In the genomic region with DNA sequence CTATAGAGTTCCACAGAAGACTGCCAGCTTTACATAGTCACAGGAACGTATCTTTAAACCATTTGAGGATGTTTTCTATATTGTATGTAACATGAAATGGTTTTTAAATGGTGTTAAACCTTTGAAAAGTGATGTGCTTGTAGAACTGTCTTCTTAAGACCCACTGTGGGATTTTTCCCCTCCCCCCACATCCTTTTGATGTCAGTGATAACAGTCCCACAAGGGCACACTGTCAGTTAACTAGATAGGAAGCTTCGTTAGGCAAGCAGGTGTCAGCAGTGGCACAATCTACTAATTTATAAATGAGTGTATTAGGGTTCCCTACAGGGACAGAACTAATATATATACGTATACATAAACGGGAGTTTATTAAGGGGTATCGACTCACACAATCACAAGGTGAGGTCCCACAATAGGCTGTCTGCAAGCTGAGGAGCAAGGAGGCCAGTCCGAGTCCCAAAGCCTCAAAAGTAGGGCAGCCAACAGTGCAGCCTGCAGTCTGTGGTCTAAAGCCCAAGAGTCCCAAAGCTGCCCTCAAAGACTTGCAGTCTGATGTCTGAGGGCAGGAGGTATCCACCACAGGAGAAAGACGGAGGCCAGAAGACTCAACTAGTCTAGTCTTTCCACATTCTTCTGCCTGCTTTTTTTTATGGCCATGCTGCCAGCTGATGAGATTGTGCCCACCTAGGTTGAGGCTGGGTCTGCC, we compare ENCODE assay signal across 23 cellular contexts. TPM values are rescaled to one million over a fixed set of nuclear protein-coding genes. Genes with fewer than 3 reads are reported as not detected.
A peak's percentile ranks its signal among the peaks of the same experiment; 100 is the strongest.
DNase-seq lines count a peak whose midpoint lies in the region; ATAC-seq, FAIRE-seq and TF ChIP-seq lines count a peak whose summit lies in the region.
"Had no signal": no experiment of that assay in that cellular context is flagged by ENCODE, and none has a peak within 500 bp of the region (broad histone marks: within the 10 kb centered on the region; RNA-seq: fewer than 3 reads in every experiment).

No MANE protein-coding gene starts in this region.

- H3K9me3 Mint-ChIP-seq in activated T-helper 2 cell treated with anti-CD3 and anti-CD28 coated beads, Interferon-gamma antibody, Interleukin-2, Interleukin-4, amounts not matched to agents 10 μg/mL and 5 μg/mL and 100 μg/mL, durations not matched to agents 14 hours and 24 hours and 36 hours: peaks cover 9% of the 10 kb centered on the region

- H3K9me3 ChIP-seq in HepG2 (ENCODE audit: low read length) (0 out of 2 replicates have a peak, but pooled peaks cover 4% of the 10 kb centered on the region), right lobe of liver (no peaks in the 10 kb centered on the region), small intestine (ENCODE audit: control insufficient read depth, low read depth) (no peaks in the 10 kb centered on the region)
- H3K9me3 ChIP-seq: lower lobe of right lung had no signal

- peaks cover 7% of the 10 kb centered on the region for H3K36me3 Mint-ChIP-seq in activated T-helper 2 cell treated with anti-CD3 and anti-CD28 coated beads, Interferon-gamma antibody, Interleukin-2, Interleukin-4, amounts not matched to agents 10 μg/mL and 5 μg/mL and 100 μg/mL, durations not matched to agents 14 hours and 24 hours and 36 hours (ENCODE audit: low read depth)
- H3K36me3 Mint-ChIP-seq: stimulated activated memory B cell treated with anti-CD40 and anti-IgM and Interleukin-4, amounts not matched to agents 10 μg/mL and 1 μg/mL and 100 μg/mL, for 72 hours had no signal

- TF ChIP-seq POLR2A in HepG2 (IDR thresholded peaks at IDR 0.05; ENCODE audit: insufficient read depth in 1 of 2, low read depth in 2 of 2, low read length in 2 of 2) (no peak), right lobe of liver (IDR thresholded peaks at IDR 0.05) (no peak)

- H3K27ac Mint-ChIP-seq in activated T-helper 2 cell treated with anti-CD3 and anti-CD28 coated beads, Interferon-gamma antibody, Interleukin-2, Interleukin-4, amounts not matched to agents 10 μg/mL and 5 μg/mL and 100 μg/mL, durations not matched to agents 14 hours and 24 hours and 36 hours: peak overlapping the region; percentile 36
- H3K27ac Mint-ChIP-seq: endodermal cell; naive B cell; stimulated activated memory B cell treated with anti-CD40 and anti-IgM and Interleukin-4, amounts not matched to agents 10 μg/mL and 1 μg/mL and 100 μg/mL, for 72 hours had no signal

- H3K9ac ChIP-seq in HepG2 (ENCODE audit: insufficient read depth, low read depth, low read length): no peak overlapping the region

- no peak for DNase-seq in HepG2 (ENCODE audit: low spot score)
- DNase-seq in right lobe of liver: no peak
- DNase-seq in OCI-M1 (lab: John Stamatoyannopoulos, UW): peak; percentile 29
- DNase-seq in activated T-helper 2 cell treated with anti-CD3 and anti-CD28 coated beads, Interferon-gamma antibody, Interleukin-2, Interleukin-4, amounts not matched to agents 10 μg/mL and 5 μg/mL and 100 μg/mL, durations not matched to agents 14 hours and 24 hours and 36 hours (ENCODE audit: low spot score): peak; percentile 54
- peak; percentile 42 for DNase-seq in small intestine
- no peak for DNase-seq in DMS79 (lab: John Stamatoyannopoulos, UW)
- DNase-seq in DMS153 (lab: John Stamatoyannopoulos, UW): no peak
- no peak for DNase-seq in effector CD8-positive, alpha-beta T cell (lab: John Stamatoyannopoulos, UW)
- DNase-seq: activated CD8-positive, alpha-beta memory T cell treated with anti-CD3 and anti-CD28 coated beads, Interleukin-2, amount 50 U/mL, for 4 hours; amniotic stem cell; caudate nucleus; endodermal cell; lower lobe of right lung; naive B cell; NCI-H1105 treated with DMSO at 0.1 percent for 48 hours; NCI-H774; tibial artery had no signal

- H2AFZ ChIP-seq in HepG2 (ENCODE audit: low read length): no peak overlapping the region

- intact Hi-C loops in HepG2 (cut with micrococcal nuclease; ENCODE audit: unreplicated experiment) (loop anchor here (2.0 kb wide), 2 partner anchors 24 to 40 kb away; a partner anchor contains a TSS), right lobe of liver (cut with DNase I) (no loop called here)
- intact Hi-C loops in activated T-helper 2 cell treated with anti-CD3 and anti-CD28 coated beads, Interferon-gamma antibody, Interleukin-2, Interleukin-4, amounts not matched to agents 10 μg/mL and 5 μg/mL and 100 μg/mL, durations not matched to agents 14 hours and 24 hours and 36 hours (cut with micrococcal nuclease): no loop called here

- H3K27ac ChIP-seq in HepG2 (ENCODE audit: extremely low read length, insufficient read depth, low read length) (no peak overlapping the region), right lobe of liver (no peak overlapping the region), small intestine (ENCODE audit: low read depth in 1 of 2, low read length in 1 of 2) (peak overlapping the region in 1 of 2 donors; percentile 27)
- H3K27ac ChIP-seq: lower lobe of right lung, SK-N-MC, tibial artery had no signal

- H3K4me1 ChIP-seq in HepG2 (ENCODE audit: insufficient read depth, low read length) (peaks cover 52% of the 10 kb centered on the region), right lobe of liver (no peaks in the 10 kb centered on the region), small intestine (ENCODE audit: control insufficient read depth in 2 of 2, insufficient read depth in 1 of 2, low read depth in 1 of 2, low read length in 1 of 2) (no peaks in the 10 kb centered on the region)

- no peak for TF ChIP-seq RAD21 in HepG2 (CRISPR knock-in tag; IDR thresholded peaks at IDR 0.05)

- FAIRE-seq in HepG2 (lab: Jason Lieb, UNC): no peak
- FAIRE-seq in small intestine (lab: Jason Lieb, UNC): no peak
- FAIRE-seq: G401.6, islet of Langerhans had no signal

- H3K27me3 ChIP-seq in HepG2 (ENCODE audit: control insufficient read depth in 1 of 2, insufficient read depth in 2 of 2, low read length in 2 of 2): no peaks in the 10 kb centered on the region
- H3K27me3 ChIP-seq in right lobe of liver: no peaks in the 10 kb centered on the region
- no peaks in the 10 kb centered on the region for H3K27me3 ChIP-seq in small intestine (ENCODE audit: control insufficient read depth in 2 of 2, insufficient read depth in 2 of 2, low read length in 2 of 2)
- H3K27me3 ChIP-seq: tibial artery had no signal

- WGBS in HepG2 (ENCODE audit: low lambda C conversion rate): 37% methylated on average over 7 of the region's 7 CpGs
- WGBS in right lobe of liver (ENCODE audit: insufficient coverage, low coverage, low lambda C conversion rate, missing lambda C conversion rate): 88% methylated on average over 6 of the region's 7 CpGs
- 62 to 70% (median 65%) methylated on average over 7 of the region's 7 CpGs for WGBS in small intestine, 3 donors

- ATAC-seq in HepG2 (peak; percentile 19; the same call in 2 of the 3 replicates), right lobe of liver (no peak)
- ATAC-seq: lower lobe of right lung; Panc1; stimulated activated memory B cell treated with anti-CD40 and anti-IgM and Interleukin-4, amounts not matched to agents 10 μg/mL and 1 μg/mL and 100 μg/mL, for 72 hours had no signal

- CTCF ChIA-PET in HepG2 (lab: Yijun Ruan, JAX; ENCODE audit: low intra/inter-chr PET ratio, low total read pairs): no interaction called here

- H3K4me3 ChIP-seq in HepG2 (replicated peaks in 1 of 3; ENCODE audit: insufficient read depth in 1 of 3, low read depth in 2 of 3, low read length in 3 of 3) (no peak overlapping the region), right lobe of liver (no peak overlapping the region), small intestine (ENCODE audit: low read depth in 1 of 2, low read length in 2 of 2) (no peak overlapping the region)
- H3K4me3 ChIP-seq: lower lobe of right lung, SK-N-MC, smooth muscle cell, tibial artery had no signal

- no peaks in the 10 kb centered on the region for H3K79me2 ChIP-seq in HepG2 (ENCODE audit: insufficient read depth, low read length)

- no TSS peak for BruUV-seq in HepG2 (replicated peaks; lab: Mats Ljungman, UMichigan)

- in situ Hi-C loops in HepG2 (cut with HindIII; ENCODE audit: extremely low pct_ligation_motif_present, low pct_unique_long_range_greater_than_20kb): no loop called here

- TF ChIP-seq EP300 in HepG2 (IDR thresholded peaks at IDR 0.05; ENCODE audit: low read depth in 2 of 2, low read length in 2 of 2): no peak
- no peak for TF ChIP-seq EP300 in HepG2 (CRISPR knock-in tag; IDR thresholded peaks at IDR 0.05; ENCODE audit: borderline replicate concordance)

- H3K36me3 ChIP-seq in HepG2 (replicated peaks in 1 of 2; ENCODE audit: control insufficient read depth in 1 of 2, insufficient read depth in 2 of 2, low read length in 2 of 2) (no peaks in the 10 kb centered on the region), right lobe of liver (no peaks in the 10 kb centered on the region), small intestine (ENCODE audit: control insufficient read depth in 2 of 2, insufficient read depth in 2 of 2, low read length in 2 of 2) (no peaks in the 10 kb centered on the region)
- H3K36me3 ChIP-seq: lower lobe of right lung, tibial artery had no signal

- H3K4me3 Mint-ChIP-seq in activated T-helper 2 cell treated with anti-CD3 and anti-CD28 coated beads, Interferon-gamma antibody, Interleukin-2, Interleukin-4, amounts not matched to agents 10 μg/mL and 5 μg/mL and 100 μg/mL, durations not matched to agents 14 hours and 24 hours and 36 hours (ENCODE audit: low read depth): no peak overlapping the region
- H3K4me3 Mint-ChIP-seq: endodermal cell; stimulated activated memory B cell treated with anti-CD40 and anti-IgM and Interleukin-4, amounts not matched to agents 10 μg/mL and 1 μg/mL and 100 μg/mL, for 72 hours had no signal

- POLR2A ChIA-PET in HepG2 (lab: Yijun Ruan, JAX): interaction anchor here (1.0 to 1.8 kb wide), 5 partner anchors 11 to 125 kb away, joined by 3 to 7 read pairs (median 5); a partner anchor contains a TSS

- no peaks in the 10 kb centered on the region for H4K20me1 ChIP-seq in HepG2 (ENCODE audit: insufficient read depth, low read length)

- H3K27me3 Mint-ChIP-seq in activated T-helper 2 cell treated with anti-CD3 and anti-CD28 coated beads, Interferon-gamma antibody, Interleukin-2, Interleukin-4, amounts not matched to agents 10 μg/mL and 5 μg/mL and 100 μg/mL, durations not matched to agents 14 hours and 24 hours and 36 hours (ENCODE audit: low read depth): no peaks in the 10 kb centered on the region

- H3K4me1 Mint-ChIP-seq in activated T-helper 2 cell treated with anti-CD3 and anti-CD28 coated beads, Interferon-gamma antibody, Interleukin-2, Interleukin-4, amounts not matched to agents 10 μg/mL and 5 μg/mL and 100 μg/mL, durations not matched to agents 14 hours and 24 hours and 36 hours (ENCODE audit: low read depth): peaks cover 41% of the 10 kb centered on the region

- H3K4me2 ChIP-seq in HepG2 (ENCODE audit: low read depth, low read length): peak overlapping the region; percentile 46
- H3K4me2 ChIP-seq: smooth muscle cell had no signal

- TF ChIP-seq CTCF in HepG2 (CRISPR knock-in tag; IDR thresholded peaks at IDR 0.05): no peak
- TF ChIP-seq CTCF in right lobe of liver (IDR thresholded peaks at IDR 0.05): no peak

RNA-seq across cellular contexts. Expression of a gene that starts 23.8 kb away (rescaled TPM):
- total RNA-seq in HepG2 (2016; rRNA removed; fragmentation: Illumina TruSeq; extraction: Trizol): 91.9 and 103 TPM in 2 replicates
- total RNA-seq in HepG2 (2016; cell fraction: cytosol; rRNA removed; fragmentation: Illumina TruSeq; extraction: Trizol; ENCODE audit: low read depth): 52.7 and 54.6 TPM in 2 replicates
- 92.9 and 108 TPM in 2 replicates for total RNA-seq in HepG2 (2016; cell fraction: insoluble cytoplasmic fraction; rRNA removed; fragmentation: Illumina TruSeq; extraction: Trizol)
- 54.8 and 56.7 TPM in 2 replicates for total RNA-seq in HepG2 (2016; cell fraction: membrane; rRNA removed; fragmentation: Illumina TruSeq; extraction: Trizol)
- total RNA-seq in HepG2 (2016; cell fraction: nucleus; rRNA removed; fragmentation: Illumina TruSeq; extraction: Trizol): 147 and 151 TPM in 2 replicates
- 34.3 and 49.4 TPM in 2 replicates for polyA plus RNA-seq in HepG2 (2011; rRNA removed)
- polyA plus RNA-seq in HepG2 (2011; cell fraction: cytosol; rRNA removed): 17.6 and 20.9 TPM in 2 replicates
- polyA plus RNA-seq in HepG2 (2011; cell fraction: nucleus; rRNA removed): 29.2 and 34.2 TPM in 2 replicates
- polyA plus RNA-seq in HepG2 (2012): 32.8 and 45.3 TPM in 2 replicates
- polyA plus RNA-seq in HepG2 (2016; cell fraction: cytosol; fragmentation: Illumina TruSeq; extraction: Trizol; ENCODE audit: low read depth): 13.0 and 17.4 TPM in 2 replicates
- 75.8 and 78.0 TPM in 2 replicates for polyA plus RNA-seq in HepG2 (2016; cell fraction: insoluble cytoplasmic fraction; fragmentation: Illumina TruSeq; extraction: Trizol; ENCODE audit: low read depth)
- 27.6 and 27.9 TPM in 2 replicates for polyA plus RNA-seq in HepG2 (2016; cell fraction: membrane; fragmentation: Illumina TruSeq; extraction: Trizol; ENCODE audit: low read depth)
- polyA plus RNA-seq in HepG2 (2016; cell fraction: nucleus; fragmentation: Illumina TruSeq; extraction: Trizol; ENCODE audit: insufficient read depth, low read depth): 66.8 and 68.2 TPM in 2 replicates
- polyA minus RNA-seq in HepG2 (2011; rRNA and poly(A)+ RNA removed; ENCODE audit: low replicate concordance): 14.7 and 21.6 TPM in 2 replicates
- 25.8 and 30.8 TPM in 2 replicates for polyA minus RNA-seq in HepG2 (2011; cell fraction: cytosol; rRNA and poly(A)+ RNA removed)
- polyA minus RNA-seq in HepG2 (2011; cell fraction: nucleus; rRNA and poly(A)+ RNA removed): 227 and 258 TPM in 2 replicates
- total RNA-seq in right lobe of liver: 10 to 100 TPM in 5 of 6 experiments, 1 to 10 TPM in 1; 9.2 to 15.9 (median 13.9) TPM
- total RNA-seq in activated T-helper 2 cell treated with anti-CD3 and anti-CD28 coated beads, Interferon-gamma antibody, Interleukin-2, Interleukin-4, amounts not matched to agents 10 μg/mL and 5 μg/mL and 100 μg/mL, durations not matched to agents 14 hours and 24 hours and 36 hours: 65.7 and 67.7 TPM in 2 replicates
- 10 to 100 TPM; 17.3 to 19.9 (median 19.4) TPM for polyA plus RNA-seq in small intestine

RNA-seq across cellular contexts. Expression of a gene that starts 39.4 kb away (rescaled TPM):
- total RNA-seq in HepG2 (2016; rRNA removed; fragmentation: Illumina TruSeq; extraction: Trizol) (90.0 and 114 TPM in 2 replicates), right lobe of liver (10 to 100 TPM; 26.2 to 47.9 (median 36.7) TPM)
- total RNA-seq in HepG2 (2016; cell fraction: cytosol; rRNA removed; fragmentation: Illumina TruSeq; extraction: Trizol; ENCODE audit: low read depth): 23.4 and 25.3 TPM in 2 replicates
- 97.4 and 121 TPM in 2 replicates for total RNA-seq in HepG2 (2016; cell fraction: insoluble cytoplasmic fraction; rRNA removed; fragmentation: Illumina TruSeq; extraction: Trizol)
- 42.3 and 46.2 TPM in 2 replicates for total RNA-seq in HepG2 (2016; cell fraction: membrane; rRNA removed; fragmentation: Illumina TruSeq; extraction: Trizol)
- total RNA-seq in HepG2 (2016; cell fraction: nucleus; rRNA removed; fragmentation: Illumina TruSeq; extraction: Trizol): 40.2 and 41.1 TPM in 2 replicates
- polyA plus RNA-seq in HepG2 (2011; rRNA removed) (60.3 and 65.5 TPM in 2 replicates), small intestine (100 to 1,000 TPM in 1 of 3 donors, 10 to 100 TPM in 2; 48.6 to 148 (median 74.6) TPM)
- polyA plus RNA-seq in HepG2 (2011; cell fraction: cytosol; rRNA removed): 55.9 and 67.8 TPM in 2 replicates
- polyA plus RNA-seq in HepG2 (2011; cell fraction: nucleus; rRNA removed): 18.3 and 26.1 TPM in 2 replicates
- 53.1 and 67.0 TPM in 2 replicates for polyA plus RNA-seq in HepG2 (2012)
- 17.3 and 18.5 TPM in 2 replicates for polyA plus RNA-seq in HepG2 (2016; cell fraction: cytosol; fragmentation: Illumina TruSeq; extraction: Trizol; ENCODE audit: low read depth)
- polyA plus RNA-seq in HepG2 (2016; cell fraction: insoluble cytoplasmic fraction; fragmentation: Illumina TruSeq; extraction: Trizol; ENCODE audit: low read depth): 102 TPM in 2 replicates
- 25.4 and 26.1 TPM in 2 replicates for polyA plus RNA-seq in HepG2 (2016; cell fraction: membrane; fragmentation: Illumina TruSeq; extraction: Trizol; ENCODE audit: low read depth)
- 43.2 and 47.8 TPM in 2 replicates for polyA plus RNA-seq in HepG2 (2016; cell fraction: nucleus; fragmentation: Illumina TruSeq; extraction: Trizol; ENCODE audit: insufficient read depth, low read depth)
- polyA minus RNA-seq in HepG2 (2011; rRNA and poly(A)+ RNA removed; ENCODE audit: low replicate concordance): 20.6 and 67.6 TPM in 2 replicates
- 37.5 and 41.1 TPM in 2 replicates for polyA minus RNA-seq in HepG2 (2011; cell fraction: cytosol; rRNA and poly(A)+ RNA removed)
- 40.4 and 46.2 TPM in 2 replicates for polyA minus RNA-seq in HepG2 (2011; cell fraction: nucleus; rRNA and poly(A)+ RNA removed)
- total RNA-seq in activated T-helper 2 cell treated with anti-CD3 and anti-CD28 coated beads, Interferon-gamma antibody, Interleukin-2, Interleukin-4, amounts not matched to agents 10 μg/mL and 5 μg/mL and 100 μg/mL, durations not matched to agents 14 hours and 24 hours and 36 hours: 42.1 and 43.0 TPM in 2 replicates

Comparison
In these comparisons a context has a peak if more than half of its experiments do, and no peak if none do; other contexts are left out.
1. DNase-seq: peak in OCI-M1 (single experiment), activated T-helper 2 cell treated with anti-CD3 and anti-CD28 coated beads, Interferon-gamma antibody, Interleukin-2, Interleukin-4, amounts not matched to agents 10 μg/mL and 5 μg/mL and 100 μg/mL, durations not matched to agents 14 hours and 24 hours and 36 hours (single experiment) and small intestine (single experiment); none in HepG2 (single experiment), right lobe of liver (0 of 3), DMS79 (single experiment), DMS153 (single experiment) and effector CD8-positive, alpha-beta T cell (single experiment).